ENCODE assay signal across 16 cellular contexts in genomic region chr12:38137716-38138115, GRCh38.
DNase-seq lines count a peak whose midpoint lies in the region; TF ChIP-seq lines count a peak whose summit lies in the region.
"Had no signal": no experiment of that assay in that cellular context is flagged by ENCODE, and none has a peak within 500 bp of the region (broad histone marks: within the 10 kb centered on the region; RNA-seq: fewer than 3 reads in every experiment).

No MANE protein-coding gene starts in this region.

- no peaks in the 10 kb centered on the region for H3K27me3 ChIP-seq in breast epithelium
- H3K27me3 ChIP-seq in neuronal stem cell (ENCODE audit: control insufficient read depth in 3 of 3, insufficient read depth in 3 of 3, low read depth in 1 of 3, low read length in 3 of 3) = no peaks in the 10 kb centered on the region
- H3K27me3 ChIP-seq in trophoblast cell (ENCODE audit: insufficient read depth, low read length) = no peaks in the 10 kb centered on the region

- H3K27ac ChIP-seq in breast epithelium = peak overlapping the region in 1 of 2 donors; percentile 44
- no peak overlapping the region for H3K27ac ChIP-seq in neuronal stem cell (replicated peaks; ENCODE audit: low read length)
- H3K27ac ChIP-seq in trophoblast cell (ENCODE audit: low read depth, low read length) = no peak overlapping the region
- H3K27ac ChIP-seq: spleen had no signal

- peak; percentile 47 for DNase-seq in NCI-H748 (lab: John Stamatoyannopoulos, UW; ENCODE audit: unreplicated experiment)
- DNase-seq in NCI-H748 treated with DMSO at 0.1 percent for 48 hours (lab: John Stamatoyannopoulos, UW) = no peak
- peak; percentile 4 for DNase-seq in GM03348 (ENCODE audit: low spot score)
- no peak for DNase-seq in breast epithelium (ENCODE audit: low spot score in 2 of 2)
- no peak for DNase-seq in neuronal stem cell (ENCODE audit: low spot score)
- no peak for DNase-seq in trophoblast cell
- DNase-seq in NOMO-1 (lab: John Stamatoyannopoulos, UW; ENCODE audit: unreplicated experiment in 2 of 2) = no peak
- no peak for DNase-seq in GM19238 (ENCODE audit: insufficient read length, low spot score)
- DNase-seq: activated CD4-positive, alpha-beta T cell treated with anti-CD3 and anti-CD28 coated beads, Interleukin-2, amount 50 U/mL, for 48 hours; EL; NCI-H2171; NCI-H69; OCI-M1; stimulated activated CD4-positive, alpha-beta T cell treated with anti-CD3 and anti-CD28 coated beads, Interleukin-4, amount 100 ng/mL, for 4 hours; T-helper 17 cell had no signal

- H3K36me3 ChIP-seq in breast epithelium = no peaks in the 10 kb centered on the region
- no peaks in the 10 kb centered on the region for H3K36me3 ChIP-seq in neuronal stem cell (replicated peaks in 1 of 2; ENCODE audit: control insufficient read depth in 2 of 2, insufficient read depth in 2 of 2, low read length in 2 of 2)
- H3K36me3 ChIP-seq in trophoblast cell (ENCODE audit: control insufficient read depth in 1 of 2, insufficient read depth in 2 of 2, low read length in 2 of 2) = no peaks in the 10 kb centered on the region
- H3K36me3 ChIP-seq: spleen had no signal

- H4K8ac ChIP-seq in neuronal stem cell (ENCODE audit: low read depth, low read length) (no peak overlapping the region), trophoblast cell (ENCODE audit: low read depth, low read length) (no peak overlapping the region)

- H3K79me1 ChIP-seq in neuronal stem cell (ENCODE audit: low read depth, low read length) (no peaks in the 10 kb centered on the region), trophoblast cell (ENCODE audit: low read length) (no peaks in the 10 kb centered on the region)

- no peak overlapping the region for H2AK5ac ChIP-seq in neuronal stem cell (ENCODE audit: low read depth, low read length)
- no peak overlapping the region for H2AK5ac ChIP-seq in trophoblast cell (ENCODE audit: low read length)

- H4K91ac ChIP-seq in neuronal stem cell (ENCODE audit: low read depth, low read length, poor library complexity) = no peak overlapping the region
- H4K91ac ChIP-seq in trophoblast cell (ENCODE audit: low read depth, low read length) = no peak overlapping the region

- no peak overlapping the region for H2BK15ac ChIP-seq in neuronal stem cell (ENCODE audit: low read length)

- no peak overlapping the region for H4K12ac ChIP-seq in trophoblast cell (ENCODE audit: low read depth, low read length)

- no peak overlapping the region for H2BK5ac ChIP-seq in neuronal stem cell (ENCODE audit: low read length)
- no peak overlapping the region for H2BK5ac ChIP-seq in trophoblast cell (ENCODE audit: low read depth, low read length, poor library complexity)

- intact Hi-C loops in breast epithelium (cut with DNase I; ENCODE audit: low total_unique reads) = no loop called here

- H2BK120ac ChIP-seq in neuronal stem cell (ENCODE audit: low read depth, low read length) (no peak overlapping the region), trophoblast cell (ENCODE audit: insufficient read depth, low read length, poor library complexity) (no peak overlapping the region)

- H3K4me3 ChIP-seq in breast epithelium (peak overlapping the region in 2 of 3 donors; percentile 42 to 68), neuronal stem cell (ENCODE audit: low read length in 2 of 2) (no peak overlapping the region), trophoblast cell (ENCODE audit: low read depth, low read length) (no peak overlapping the region)

- H3K4me1 ChIP-seq in breast epithelium (no peaks in the 10 kb centered on the region), neuronal stem cell (ENCODE audit: control insufficient read depth in 2 of 2, insufficient read depth in 1 of 2, low read depth in 1 of 2, low read length in 2 of 2) (no peaks in the 10 kb centered on the region), trophoblast cell (ENCODE audit: control insufficient read depth in 1 of 2, insufficient read depth in 2 of 2, low read length in 2 of 2) (no peaks in the 10 kb centered on the region)

- H3K4me2 ChIP-seq in neuronal stem cell (ENCODE audit: insufficient read depth, low read length, poor library complexity, severe bottlenecking) (no peak overlapping the region), trophoblast cell (ENCODE audit: low read length) (no peak overlapping the region)

- TF ChIP-seq POLR2A in breast epithelium (IDR thresholded peaks at IDR 0.05) = no peak

- TF ChIP-seq CTCF in breast epithelium (IDR thresholded peaks at IDR 0.05) = no peak

- no peak overlapping the region for H3K14ac ChIP-seq in neuronal stem cell (ENCODE audit: low read length)
- H3K14ac ChIP-seq in trophoblast cell (ENCODE audit: low read length) = no peak overlapping the region

- H3K4ac ChIP-seq in neuronal stem cell (ENCODE audit: low read length) = no peak overlapping the region
- no peak overlapping the region for H3K4ac ChIP-seq in trophoblast cell (ENCODE audit: low read depth, low read length)

- H3K9ac ChIP-seq in neuronal stem cell (ENCODE audit: low read depth, low read length, poor library complexity) = no peak overlapping the region
- H3K9ac ChIP-seq in trophoblast cell (ENCODE audit: low read length) = no peak overlapping the region

- no peaks in the 10 kb centered on the region for H3K79me2 ChIP-seq in trophoblast cell (ENCODE audit: control insufficient read depth, insufficient read depth, low read length, poor library complexity)

- no peak overlapping the region for H3K18ac ChIP-seq in neuronal stem cell (ENCODE audit: low read length)
- H3K18ac ChIP-seq in trophoblast cell (ENCODE audit: low read length) = no peak overlapping the region

- H2AFZ ChIP-seq in neuronal stem cell (ENCODE audit: low read length) (peak overlapping the region; percentile 86), trophoblast cell (ENCODE audit: insufficient read depth, low read length, poor library complexity) (no peak overlapping the region)

- WGBS in neuronal stem cell (ENCODE audit: extremely low coverage in 2 of 2, insufficient read length in 2 of 2, insufficient replicate concordance in 1 of 2), 2 donors = no CpG with 5 or more reads among the region's 16 CpGs
- WGBS in trophoblast cell (ENCODE audit: extremely low coverage, insufficient coverage, insufficient read length) = no CpG with 5 or more reads among the region's 16 CpGs

- H2BK12ac ChIP-seq in neuronal stem cell (ENCODE audit: low read length) (no peak overlapping the region), trophoblast cell (ENCODE audit: low read length) (no peak overlapping the region)

- H3K9me3 ChIP-seq in breast epithelium (no peaks in the 10 kb centered on the region), neuronal stem cell (replicated peaks in 1 of 2; ENCODE audit: control insufficient read depth in 2 of 2, insufficient read depth in 1 of 2, low read depth in 1 of 2, low read length in 2 of 2) (peaks cover 0 to 12% of the 10 kb centered on the region in 2 donors), trophoblast cell (ENCODE audit: insufficient read depth, low read depth, low read length) (peaks cover 31% of the 10 kb centered on the region)
- H3K9me3 ChIP-seq: spleen had no signal

- H3K23ac ChIP-seq in neuronal stem cell (ENCODE audit: low read depth, low read length, poor library complexity) = no peak overlapping the region
- no peak overlapping the region for H3K23ac ChIP-seq in trophoblast cell (ENCODE audit: low read length)

Comparison
In these comparisons a context has a peak if more than half of its experiments do, and no peak if none do; other contexts are left out.
1. DNase-seq: peak in NCI-H748 (single experiment) and GM03348 (single experiment); none in NCI-H748 treated with DMSO at 0.1 percent for 48 hours (single experiment), breast epithelium (0 of 2), neuronal stem cell (single experiment), trophoblast cell (0 of 2), NOMO-1 (0 of 2) and GM19238 (single experiment).
2. H3K4me3 ChIP-seq: peak in breast epithelium (2 of 3); none in neuronal stem cell (0 of 2) and trophoblast cell (single experiment).